Comparison of ENCODE assay signal across 8 cellular contexts in genomic region chr10:53029872-53030849, GRCh38.
DNase-seq lines count a peak whose midpoint lies in the region; ATAC-seq, FAIRE-seq and TF ChIP-seq lines count a peak whose summit lies in the region.
"Not testable (repeated sequence)": the region's sequence is repeated elsewhere in the genome, so short reads cannot be mapped to it uniquely, and the experiment has no call there.

No MANE protein-coding gene starts in this region.

- not testable (repeated sequence) for H3K4me3 Mint-ChIP-seq in astrocyte (ENCODE audit: unreplicated experiment)
- peak overlapping the region; percentile 66 for H3K4me3 Mint-ChIP-seq in nephron progenitor cell

- not testable (repeated sequence) for H3K4me3 ChIP-seq in astrocyte (ENCODE audit: insufficient read depth, low read depth, low read length)

- not testable (repeated sequence) for FAIRE-seq in astrocyte (lab: Jason Lieb, UNC)

- H3K36me3 Mint-ChIP-seq in astrocyte (ENCODE audit: low read depth, unreplicated experiment) = not testable (repeated sequence)
- peaks cover 20% of the 10 kb centered on the region for H3K36me3 Mint-ChIP-seq in nephron progenitor cell (ENCODE audit: low read depth)

- peak overlapping the region; percentile 53 for H3K4me2 ChIP-seq in astrocyte (ENCODE audit: low read length)

- H3K9ac ChIP-seq in astrocyte (ENCODE audit: low read length) = not testable (repeated sequence)

- H3K4me1 ChIP-seq in astrocyte (ENCODE audit: insufficient read depth, low read length) = not testable (repeated sequence)

- H3K36me3 ChIP-seq in astrocyte (ENCODE audit: insufficient read depth, low read length) = not testable (repeated sequence)

- TF ChIP-seq CTCF in astrocyte (IDR thresholded peaks at IDR 0.05; ENCODE audit: insufficient read depth, low read depth, low read length); nephron progenitor cell (IDR thresholded peaks at IDR 0.05): not testable (repeated sequence)

- peak overlapping the region; percentile 64 for H2AFZ ChIP-seq in astrocyte (ENCODE audit: low read depth, low read length)

- not testable (repeated sequence) for H3K9me3 ChIP-seq in astrocyte (ENCODE audit: insufficient read depth, low read depth, low read length)

- H3K79me2 ChIP-seq in astrocyte (ENCODE audit: insufficient read depth, low read length) = not testable (repeated sequence)

- H3K4me1 Mint-ChIP-seq in astrocyte (ENCODE audit: low read depth, unreplicated experiment) = peaks cover 15% of the 10 kb centered on the region
- H3K4me1 Mint-ChIP-seq in nephron progenitor cell = peaks cover 47% of the 10 kb centered on the region

- H3K27ac Mint-ChIP-seq in astrocyte (ENCODE audit: unreplicated experiment) (peak overlapping the region; percentile 60), nephron progenitor cell (peak overlapping the region; percentile 99)

- H4K20me1 ChIP-seq in astrocyte (ENCODE audit: insufficient read depth, low read length) = not testable (repeated sequence)

- DNase-seq in A172 (ENCODE audit: low spot score) (peak; percentile 27), MV-4-11 (lab: John Stamatoyannopoulos, UW) (peak; percentile 54), glomerular visceral epithelial cell (ENCODE audit: extremely low spot score) (peak; percentile 55), nephron progenitor cell (peak; percentile 8)
- DNase-seq in astrocyte (ENCODE audit: low read depth) = not testable (repeated sequence)

- H3K9me3 Mint-ChIP-seq in astrocyte (ENCODE audit: unreplicated experiment); nephron progenitor cell: not testable (repeated sequence)

- ATAC-seq in GM18511 (IDR thresholded peaks at IDR 0.05; ENCODE audit: unreplicated experiment) (peak; percentile 73), GM21717 (IDR thresholded peaks at IDR 0.05; ENCODE audit: unreplicated experiment) (peak; percentile 79), HG03159 (IDR thresholded peaks at IDR 0.05; ENCODE audit: unreplicated experiment) (peak; percentile 62)

- not testable (repeated sequence) for H3K27me3 Mint-ChIP-seq in astrocyte (ENCODE audit: low read depth, unreplicated experiment); nephron progenitor cell (ENCODE audit: low read depth, poor library complexity)

- H3K27me3 ChIP-seq in astrocyte (ENCODE audit: insufficient read depth, low read length) = not testable (repeated sequence)

- peak overlapping the region; percentile 5 for H3K27ac ChIP-seq in astrocyte (ENCODE audit: low read depth, low read length)
